Comparison of ENCODE assay signal across 17 cellular contexts in the genomic region with DNA sequence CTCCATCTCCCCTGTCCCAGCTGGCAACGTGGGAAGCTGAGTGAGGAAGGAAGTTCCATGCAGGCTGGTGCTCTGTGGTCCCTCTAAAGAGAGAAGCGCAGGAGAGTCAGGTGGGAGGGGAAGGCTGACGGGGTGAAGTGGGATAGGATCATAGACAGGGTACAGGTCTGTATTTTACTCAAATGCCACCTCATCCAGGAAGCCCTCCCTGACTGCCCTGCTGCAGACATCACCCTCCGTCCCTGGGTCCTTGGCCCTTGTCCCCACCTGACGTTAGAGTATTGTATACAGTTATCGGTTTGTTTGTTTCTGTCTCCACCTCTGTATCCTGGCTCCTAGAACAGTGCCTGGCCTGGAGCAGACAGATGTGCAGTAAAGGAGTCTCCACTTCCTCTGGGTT. TPM values are rescaled to one million over a fixed set of nuclear protein-coding genes. Genes with fewer than 3 reads are reported as not detected.
DNase-seq lines count a peak whose midpoint lies in the region; ATAC-seq and TF ChIP-seq lines count a peak whose summit lies in the region.
"Had no signal": no experiment of that assay in that cellular context is flagged by ENCODE, and none has a peak within 500 bp of the region (broad histone marks: within the 10 kb centered on the region; RNA-seq: fewer than 3 reads in every experiment).

No MANE protein-coding gene starts in this region.

- ATAC-seq in PC-3 (no peak; the same call in 1 of the 2 replicates), GM18867 (IDR thresholded peaks at IDR 0.05; ENCODE audit: unreplicated experiment) (no peak)
- ATAC-seq: activated CD8-positive, alpha-beta T cell treated with anti-CD3 and anti-CD28 coated beads for 36 hours; activated naive CD8-positive, alpha-beta T cell treated with anti-CD3 and anti-CD28 coated beads, Interleukin-2, amount 50 U/mL, for 24 hours had no signal

- peaks cover 17% of the 10 kb centered on the region for H4K20me1 ChIP-seq in PC-3 (ENCODE audit: low read length)

- intact Hi-C loops in PC-3 (cut with micrococcal nuclease): no loop called here

- DNase-seq in PC-3 (no peak), germinal center (ENCODE audit: low spot score) (peak; percentile 1), NCI-H446 (lab: John Stamatoyannopoulos, UW) (no peak), dermis blood vessel endothelial cell (no peak)
- no peak for DNase-seq in stimulated activated naive CD4-positive, alpha-beta T cell treated with Interleukin-2 at 50 U/mL for 16 hours (lab: John Stamatoyannopoulos, UW)
- DNase-seq: activated CD8-positive, alpha-beta T cell treated with anti-CD3 and anti-CD28 coated beads for 36 hours; activated naive CD8-positive, alpha-beta T cell treated with anti-CD3 and anti-CD28 coated beads, Interleukin-2, amount 50 U/mL, for 24 hours; foreskin fibroblast; naive B cell; NCI-H187 treated with DMSO at 0.1 percent for 48 hours; NK-92 treated with Interleukin-12 subunit alpha and Interleukin-12 subunit beta, amount 100 ng/mL, for 24 hours had no signal

- no peaks in the 10 kb centered on the region for H3K27me3 ChIP-seq in PC-3 (ENCODE audit: low read length)
- no peaks in the 10 kb centered on the region for H3K27me3 ChIP-seq in parathyroid adenoma (ENCODE audit: control insufficient read depth, insufficient read depth, low read length)
- H3K27me3 ChIP-seq: pancreas, upper lobe of right lung had no signal

- H3K9ac ChIP-seq in PC-3 (ENCODE audit: low read length) (peak overlapping the region; percentile 12; the same call in 1 of the 2 replicates), parathyroid adenoma (no peak overlapping the region)

- peak overlapping the region; percentile 46 for H3K4me2 ChIP-seq in PC-3 (ENCODE audit: low read length)
- H3K4me2 ChIP-seq in parathyroid adenoma (ENCODE audit: low read length): no peak overlapping the region

- H3K9me3 ChIP-seq in PC-3 (ENCODE audit: low read length) (no peaks in the 10 kb centered on the region), parathyroid adenoma (ENCODE audit: control insufficient read depth, low read length) (no peaks in the 10 kb centered on the region)
- H3K9me3 ChIP-seq: pancreas, upper lobe of right lung had no signal

- peaks cover 12% of the 10 kb centered on the region for H3F3A ChIP-seq in PC-3 (ENCODE audit: low read length, unreplicated experiment)

- BruUV-seq in PC-3 (replicated peaks; lab: Mats Ljungman, UMichigan): no TSS peak

- TF ChIP-seq CTCF in 22Rv1 (IDR thresholded peaks at IDR 0.05) (no peak), PC-3 (conservative IDR thresholded peaks at IDR 0.05; ENCODE audit: low read depth, low read length) (no peak), parathyroid adenoma (IDR thresholded peaks at IDR 0.05) (no peak)

- H3K4me3 ChIP-seq in PC-3 (ENCODE audit: low read length): no peak overlapping the region
- no peak overlapping the region for H3K4me3 ChIP-seq in parathyroid adenoma (ENCODE audit: low read depth, low read length)
- H3K4me3 ChIP-seq: pancreas, upper lobe of right lung had no signal

- H3K36me3 ChIP-seq in PC-3 (ENCODE audit: low read depth, low read length): peaks cover 64% of the 10 kb centered on the region
- H3K36me3 ChIP-seq in parathyroid adenoma (ENCODE audit: control insufficient read depth, insufficient read depth, low read length): no peaks in the 10 kb centered on the region

- POLR2A ChIA-PET in PC-3 (lab: Charles Lee; ENCODE audit: unreplicated experiment): interaction anchor here (0.9 kb wide), 1 partner anchor 29 kb away, joined by 3 read pairs; no protein-coding TSS in a partner anchor

- CTCF ChIA-PET in PC-3 (lab: Charles Lee): interaction anchor here (0.9 kb wide), 1 partner anchor 11 kb away, joined by 3 read pairs; no protein-coding TSS in a partner anchor

- H3K79me2 ChIP-seq in PC-3 (ENCODE audit: low read length) (peaks cover 98% of the 10 kb centered on the region), parathyroid adenoma (peaks cover 17% of the 10 kb centered on the region)

- H3K27ac ChIP-seq in 22Rv1 (peak overlapping the region; percentile 87), PC-3 (ENCODE audit: low read length) (peak overlapping the region; percentile 91), parathyroid adenoma (peak overlapping the region; percentile 6)
- H3K27ac ChIP-seq: pancreas, upper lobe of right lung had no signal

- no peak overlapping the region for H2AFZ ChIP-seq in PC-3 (ENCODE audit: low read length)
- no peak overlapping the region for H2AFZ ChIP-seq in parathyroid adenoma

- H3K9me2 ChIP-seq in PC-3 (replicated peaks; ENCODE audit: low read length): no peaks in the 10 kb centered on the region

- H3K4me1 ChIP-seq in PC-3 (ENCODE audit: insufficient read depth, low read length): peaks cover 51% of the 10 kb centered on the region
- H3K4me1 ChIP-seq in parathyroid adenoma: peaks cover 24% of the 10 kb centered on the region

RNA-seq across cellular contexts. Expression of a gene that starts 11.7 kb away (rescaled TPM):
- total RNA-seq in PC-3 (2014; rRNA removed): 191 and 220 TPM in 2 replicates
- 64.8 and 97.3 TPM in 2 replicates for total RNA-seq in dermis blood vessel endothelial cell

RNA-seq across cellular contexts. Expression of a gene that starts 18.2 kb away (rescaled TPM):
- total RNA-seq in PC-3 (2014; rRNA removed): 72.4 and 121 TPM in 2 replicates
- 3.5 and 7.5 TPM in 2 replicates for total RNA-seq in dermis blood vessel endothelial cell

RNA-seq across cellular contexts. Expression of a gene that starts 26.1 kb away (rescaled TPM):
- total RNA-seq in PC-3 (2014; rRNA removed): 18.6 and 21.0 TPM in 2 replicates
- total RNA-seq in dermis blood vessel endothelial cell: 14.6 and 16.9 TPM in 2 replicates
- total RNA-seq: T-helper 1 cell treated with Interleukin-12 subunit alpha and Interleukin-12 subunit beta and Interleukin-4 antibody, amounts not matched to agents 30 ng/mL and 1 ng/mL, for 36 hours had no signal

Comparison
In these comparisons a context has a peak if more than half of its experiments do, and no peak if none do; other contexts are left out.
1. H3K27ac ChIP-seq: peak in every context shown above with its lines; median percentile 91 in PC-3; 87 in 22Rv1; 6 in parathyroid adenoma.